ENCODE assay signal across 8 cellular contexts in genomic region chr12:54398995-54399793, GRCh38. TPM values are rescaled to one million over a fixed set of nuclear protein-coding genes. Genes with fewer than 3 reads are reported as not detected.
DNase-seq lines count a peak whose midpoint lies in the region; ATAC-seq lines count a peak whose summit lies in the region.

No MANE protein-coding gene starts in this region.

- no peak overlapping the region for H3K4me2 ChIP-seq in GM23248 (ENCODE audit: unreplicated experiment)

- peaks cover 22% of the 10 kb centered on the region for H3K36me3 Mint-ChIP-seq in activated naive CD8-positive, alpha-beta T cell treated with anti-CD3 and anti-CD28 coated beads for 36 hours

- H3K4me3 Mint-ChIP-seq in activated naive CD8-positive, alpha-beta T cell treated with anti-CD3 and anti-CD28 coated beads for 36 hours: no peak overlapping the region

- H3K27ac ChIP-seq in GM23248: peak overlapping the region; percentile 3; the same call in 1 of the 2 replicates

- no peaks in the 10 kb centered on the region for H3K27me3 Mint-ChIP-seq in activated naive CD8-positive, alpha-beta T cell treated with anti-CD3 and anti-CD28 coated beads for 36 hours

- 58 to 66% methylated on average over 7 to 8 of the region's 8 CpGs for WGBS in GM23248 (ENCODE audit: low coverage in 1 of 2, low lambda C conversion rate in 2 of 2, missing lambda C conversion rate in 2 of 2), 2 experiments

- H2AFZ ChIP-seq in GM23248: no peak overlapping the region

- no peaks in the 10 kb centered on the region for H3K4me1 ChIP-seq in GM23248 (ENCODE audit: insufficient read depth)

- no peaks in the 10 kb centered on the region for H3K27me3 ChIP-seq in GM23248 (replicated peaks; ENCODE audit: insufficient read depth)

- H3K4me3 ChIP-seq in GM23248: no peak overlapping the region

- DNase-seq in DMS114 treated with DMSO at 0.1 percent for 48 hours (lab: John Stamatoyannopoulos, UW; ENCODE audit: unreplicated experiment) (peak; percentile 71), GM23248 (peak; percentile 81), NCI-H1092 (lab: John Stamatoyannopoulos, UW) (peak; percentile 79), SW 1271 (lab: John Stamatoyannopoulos, UW) (peak; percentile 34 to 70), cardiac septum (ENCODE audit: low spot score) (peak; percentile 91), renal cortical epithelial cell (ENCODE audit: low read depth) (peak; percentile 59)
- DNase-seq in activated naive CD8-positive, alpha-beta T cell treated with anti-CD3 and anti-CD28 coated beads for 36 hours: peak; percentile 79

- intact Hi-C loops in cardiac septum (cut with DNase I): loop anchor here (1.0 kb wide), 1 partner anchor 40 kb away; no protein-coding TSS in a partner anchor

- peaks cover 14% of the 10 kb centered on the region for H3K79me2 ChIP-seq in GM23248 (ENCODE audit: insufficient read depth)

- H4K20me1 ChIP-seq in GM23248 (ENCODE audit: insufficient read depth): no peaks in the 10 kb centered on the region

- H3K36me3 ChIP-seq in GM23248 (ENCODE audit: low read depth): peaks cover 91% of the 10 kb centered on the region

- ATAC-seq in HG02970 (IDR thresholded peaks at IDR 0.05; ENCODE audit: low FRiP score, unreplicated experiment): no peak

- no peaks in the 10 kb centered on the region for H3K9me2 ChIP-seq in GM23248 (ENCODE audit: insufficient read depth)

- no peaks in the 10 kb centered on the region for H3K9me3 Mint-ChIP-seq in activated naive CD8-positive, alpha-beta T cell treated with anti-CD3 and anti-CD28 coated beads for 36 hours

- peaks cover 91% of the 10 kb centered on the region for H3F3A ChIP-seq in GM23248 (ENCODE audit: insufficient read depth)

- H3K9me3 ChIP-seq in GM23248 (ENCODE audit: low read depth): no peaks in the 10 kb centered on the region

- in situ Hi-C loops in GM23248 (cut with MboI): no loop called here

- no peak overlapping the region for H3K9ac ChIP-seq in GM23248

- H3K27ac Mint-ChIP-seq in activated naive CD8-positive, alpha-beta T cell treated with anti-CD3 and anti-CD28 coated beads for 36 hours: no peak overlapping the region

- H3K4me1 Mint-ChIP-seq in activated naive CD8-positive, alpha-beta T cell treated with anti-CD3 and anti-CD28 coated beads for 36 hours: peaks cover 5% of the 10 kb centered on the region

RNA-seq across cellular contexts. Expression of gene ZNF385A, which starts 14.7 kb away (rescaled TPM):
- total RNA-seq in GM23248 (2014; rRNA removed; shearing (Covaris generic)): 1.6 and 1.8 TPM in 2 replicates
- 2.9 and 3.1 TPM in 2 replicates for polyA plus RNA-seq in GM23248 (2016; fragmentation: Nextera tagmentation; extraction: Ambion mirVana)
- 1 to 10 TPM; 1.0 to 1.1 TPM for total RNA-seq in activated naive CD8-positive, alpha-beta T cell treated with anti-CD3 and anti-CD28 coated beads for 36 hours
- total RNA-seq in cardiac septum (4.8 TPM), renal cortical epithelial cell (3.0 and 10.2 TPM in 2 replicates)

RNA-seq across cellular contexts. Expression of gene ITGA5, which starts 19.9 kb away (rescaled TPM):
- 496 and 541 TPM in 2 replicates for total RNA-seq in GM23248 (2014; rRNA removed; shearing (Covaris generic))
- 402 and 416 TPM in 2 replicates for polyA plus RNA-seq in GM23248 (2016; fragmentation: Nextera tagmentation; extraction: Ambion mirVana)
- 10 to 100 TPM; 18.3 to 20.1 TPM for total RNA-seq in activated naive CD8-positive, alpha-beta T cell treated with anti-CD3 and anti-CD28 coated beads for 36 hours
- total RNA-seq in cardiac septum: 48.2 TPM
- 112 and 143 TPM in 2 replicates for total RNA-seq in renal cortical epithelial cell

RNA-seq across cellular contexts. Expression of gene GPR84, which starts 34.9 kb away (rescaled TPM):
- total RNA-seq in GM23248 (2014; rRNA removed; shearing (Covaris generic)): not detected in 2 replicates
- polyA plus RNA-seq in GM23248 (2016; fragmentation: Nextera tagmentation; extraction: Ambion mirVana): not detected in 2 replicates
- total RNA-seq in activated naive CD8-positive, alpha-beta T cell treated with anti-CD3 and anti-CD28 coated beads for 36 hours: 1 to 10 TPM in 1 of 2 experiments, under 1 TPM in 1; 0.62 to 1.2 TPM
- total RNA-seq in cardiac septum (0.22 TPM), renal cortical epithelial cell (not detected in 2 replicates)
